Comparison of ENCODE assay signal across 21 cellular contexts in genomic region chr12:48159976-48160525, GRCh38. TPM values are rescaled to one million over a fixed set of nuclear protein-coding genes. Genes with fewer than 3 reads are reported as not detected.
"Had no signal": no experiment of that assay in that cellular context is flagged by ENCODE, and none has a peak within 500 bp of the region (broad histone marks: within the 10 kb centered on the region; RNA-seq: fewer than 3 reads in every experiment).

No MANE protein-coding gene starts in this region.

- H3K27ac Mint-ChIP-seq: activated naive CD4-positive, alpha-beta T cell treated with anti-CD3 and anti-CD28 coated beads, Interleukin-2, amount 10 ng/mL, durations not matched to agents 7 days and 5 days had no signal

- H3K4me3 Mint-ChIP-seq: activated naive CD4-positive, alpha-beta T cell treated with anti-CD3 and anti-CD28 coated beads, Interleukin-2, amount 10 ng/mL, durations not matched to agents 7 days and 5 days; neural crest cell had no signal

- H3K27ac ChIP-seq: body of pancreas, coronary artery, esophagus squamous epithelium, gastroesophageal sphincter, left lung, ovary, sigmoid colon, thoracic aorta, upper lobe of right lung had no signal

- FAIRE-seq: endothelial cell of umbilical vein, islet of Langerhans had no signal

- H3K9me3 ChIP-seq: body of pancreas, esophagus squamous epithelium, gastroesophageal sphincter, left lung, ovary, sigmoid colon, thoracic aorta, upper lobe of right lung had no signal

- H3K36me3 ChIP-seq: esophagus squamous epithelium, gastroesophageal sphincter, left lung, ovary, sigmoid colon, thoracic aorta, upper lobe of right lung had no signal

- DNase-seq: activated CD4-positive, alpha-beta T cell treated with anti-CD3 and anti-CD28 coated beads for 1 hour; activated CD4-positive, alpha-beta T cell treated with anti-CD3 and anti-CD28 coated beads, Interleukin-2, amount 50 U/mL, for 48 hours; activated naive CD4-positive, alpha-beta T cell treated with anti-CD3 and anti-CD28 coated beads, Interleukin-2, amount 10 ng/mL, durations not matched to agents 7 days and 5 days; activated T-cell treated with anti-CD3 and anti-CD28 coated beads, Interleukin-2, amount 50 U/mL, for 1 hour; effector CD4-positive, alpha-beta T cell; esophagus squamous epithelium; left lung; mammary epithelial cell; ovary; sigmoid colon; stimulated activated CD4-positive, alpha-beta T cell treated with anti-CD3 and anti-CD28 coated beads, Interleukin-12 subunit alpha, Interleukin-12 subunit beta, amount 100 ng/mL, for 4 hours; stimulated activated CD4-positive, alpha-beta T cell treated with anti-CD3 and anti-CD28 coated beads, Interleukin-2, amount 100 ng/mL, for 24 hours; T-helper 9 cell; upper lobe of right lung had no signal

- H3K9me3 Mint-ChIP-seq: activated naive CD4-positive, alpha-beta T cell treated with anti-CD3 and anti-CD28 coated beads, Interleukin-2, amount 10 ng/mL, durations not matched to agents 7 days and 5 days; neural crest cell had no signal

- ATAC-seq: body of pancreas, gastroesophageal sphincter, left lung, upper lobe of right lung had no signal

- H3K4me3 ChIP-seq: body of pancreas, coronary artery, esophagus squamous epithelium, gastroesophageal sphincter, left lung, ovary, sigmoid colon, thoracic aorta, upper lobe of right lung had no signal

RNA-seq across cellular contexts. Expression of gene OR10AD1, which starts 43.0 kb away (rescaled TPM):
- total RNA-seq: body of pancreas, endothelial cell of umbilical vein, esophagus squamous epithelium, gastroesophageal sphincter, left lung, mammary epithelial cell, neural crest cell, ovary, sigmoid colon, thoracic aorta, upper lobe of right lung had no signal
- polyA plus RNA-seq: endothelial cell of umbilical vein, mammary epithelial cell, ovary, sigmoid colon had no signal
